31 cellular contexts compared by ENCODE assay signal in the genomic region with DNA sequence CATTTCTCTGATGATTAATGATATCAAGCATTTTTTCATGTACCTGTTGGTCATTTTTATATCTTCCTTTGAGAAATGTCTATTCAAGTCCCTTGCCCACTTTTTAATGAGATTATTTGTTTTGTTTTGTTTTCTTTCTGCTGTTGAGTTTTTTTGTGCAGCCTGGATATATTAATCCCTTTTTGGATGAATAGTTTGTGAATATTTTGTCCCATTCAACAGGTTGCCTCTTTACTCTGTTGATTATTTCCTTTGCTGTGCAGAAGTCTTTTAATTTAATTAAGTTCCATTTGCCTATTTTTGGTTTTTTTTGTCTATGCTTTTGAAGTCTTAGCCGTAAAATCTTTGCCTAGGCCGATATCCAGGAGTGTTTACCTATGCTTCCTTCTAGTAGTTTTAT.
DNase-seq lines count a peak whose midpoint lies in the region; ATAC-seq and TF ChIP-seq lines count a peak whose summit lies in the region.
"Had no signal": no experiment of that assay in that cellular context is flagged by ENCODE, and none has a peak within 500 bp of the region (broad histone marks: within the 10 kb centered on the region; RNA-seq: fewer than 3 reads in every experiment).

No MANE protein-coding gene starts in this region.

- no peaks in the 10 kb centered on the region for H3K9me3 ChIP-seq in HEK293 (ENCODE audit: control insufficient read depth, insufficient read depth, low read depth, low read length)
- H3K9me3 ChIP-seq: A549, BE2C, Caco-2 had no signal

- peaks cover 12% of the 10 kb centered on the region; the same call in 1 of the 3 replicates for H3K9me3 Mint-ChIP-seq in GM23338

- H3K4me3 ChIP-seq in GM23338, result no peak overlapping the region
- H3K4me3 ChIP-seq in HEK293 (ENCODE audit: low read depth, low read length), result no peak overlapping the region
- H3K4me3 ChIP-seq: A549; BLaER1; BLaER1 treated with 17β-estradiol and CSF1 and Interleukin-3, amounts not matched to agents 10 nM and 100 nM had no signal

- H3K27ac ChIP-seq in GM23338 (ENCODE audit: low read depth) (no peak overlapping the region), HEK293 (ENCODE audit: extremely low read depth, low read depth, low read length) (no peak overlapping the region)
- H3K27ac ChIP-seq: 22Rv1; A549; BLaER1; BLaER1 treated with 17β-estradiol and CSF1 and Interleukin-3, amounts not matched to agents 10 nM and 100 nM; C4-2B had no signal

- H3K4me2 ChIP-seq in GM23338, result no peak overlapping the region
- H3K4me2 ChIP-seq: A549; BLaER1; BLaER1 treated with 17β-estradiol and CSF1 and Interleukin-3, amounts not matched to agents 10 nM and 100 nM had no signal

- no peaks in the 10 kb centered on the region for H3K79me2 ChIP-seq in GM23338 (replicated peaks; ENCODE audit: insufficient read depth)

- ATAC-seq in GM23338, result no peak
- ATAC-seq: A549; CD8-positive, alpha-beta T cell had no signal

- H3K27me3 Mint-ChIP-seq in GM23338 (ENCODE audit: insufficient read depth, low read depth, poor library complexity), result no peaks in the 10 kb centered on the region
- H3K27me3 Mint-ChIP-seq: B cell; CD4-positive, alpha-beta memory T cell; CD4-positive, alpha-beta T cell; CD4-positive, CD25-positive, alpha-beta regulatory T cell; CD8-positive, alpha-beta memory T cell had no signal

- POLR2A ChIA-PET in HEK293 (lab: Yijun Ruan, JAX), result no interaction called here

- H3K36me3 Mint-ChIP-seq in GM23338 (ENCODE audit: low read depth), result no peaks in the 10 kb centered on the region
- H3K36me3 Mint-ChIP-seq: CD14-positive monocyte; CD4-positive, alpha-beta memory T cell; CD4-positive, CD25-positive, alpha-beta regulatory T cell; CD8-positive, alpha-beta T cell had no signal

- H3K9me2 ChIP-seq in GM23338 (ENCODE audit: insufficient read depth), result no peaks in the 10 kb centered on the region

- no peak for DNase-seq in GM23338 (ENCODE audit: low spot score)
- DNase-seq in activated CD4-positive, alpha-beta T cell treated with anti-CD3 and anti-CD28 coated beads for 4 hours, result no peak
- DNase-seq in stimulated activated CD4-positive, alpha-beta T cell treated with anti-CD3 and anti-CD28 coated beads, Interleukin-4, amount 100 ng/mL, for 1 hour, result no peak
- DNase-seq: 8988T; ACHN; AML-193; BE2C; C1 segment of cervical spinal cord; Caco-2; Calu3; CD4-positive, alpha-beta memory T cell; CD4-positive, alpha-beta T cell; CD4-positive, CD25-positive, alpha-beta regulatory T cell; CD8-positive, alpha-beta memory T cell; CD8-positive, alpha-beta T cell; COR-L47; DMS 273 treated with DMSO at 0.1 percent for 48 hours; DMS153; DMS53; DMS79; DMS79 treated with DMSO at 0.1 percent for 48 hours; DND-41; EL had no signal

- H3K4me3 Mint-ChIP-seq in GM23338, result no peak overlapping the region
- H3K4me3 Mint-ChIP-seq: B cell; CD14-positive monocyte; CD4-positive, alpha-beta memory T cell; CD4-positive, alpha-beta T cell; CD4-positive, CD25-positive, alpha-beta regulatory T cell; CD8-positive, alpha-beta memory T cell; CD8-positive, alpha-beta T cell had no signal

- CTCF ChIA-PET in HEK293 (lab: Yijun Ruan, JAX), result interaction anchor here (0.6 kb wide), 1 partner anchor 21 kb away, joined by 3 read pairs; no protein-coding TSS in a partner anchor

- no peaks in the 10 kb centered on the region for H3K4me1 Mint-ChIP-seq in GM23338
- H3K4me1 Mint-ChIP-seq: B cell; CD14-positive monocyte; CD4-positive, alpha-beta memory T cell; CD4-positive, CD25-positive, alpha-beta regulatory T cell; CD8-positive, alpha-beta memory T cell had no signal

- H3K36me3 ChIP-seq in GM23338 (ENCODE audit: insufficient read depth) (no peaks in the 10 kb centered on the region), HEK293 (ENCODE audit: control insufficient read depth in 2 of 2, insufficient read depth in 1 of 2, low read length in 2 of 2) (no peaks in the 10 kb centered on the region)
- H3K36me3 ChIP-seq: BE2C; BLaER1; BLaER1 treated with 17β-estradiol and CSF1 and Interleukin-3, amounts not matched to agents 10 nM and 100 nM had no signal

- no peaks in the 10 kb centered on the region for H3K4me1 ChIP-seq in GM23338 (ENCODE audit: insufficient read depth)
- no peaks in the 10 kb centered on the region for H3K4me1 ChIP-seq in HEK293 (ENCODE audit: control insufficient read depth, insufficient read depth, low read length)
- H3K4me1 ChIP-seq: A549, BE2C had no signal

- H4K20me1 ChIP-seq in GM23338 (replicated peaks; ENCODE audit: insufficient read depth), result no peaks in the 10 kb centered on the region
- H4K20me1 ChIP-seq: BLaER1; BLaER1 treated with 17β-estradiol and CSF1 and Interleukin-3, amounts not matched to agents 10 nM and 100 nM had no signal

- H3K27ac Mint-ChIP-seq in GM23338, result peak overlapping the region; percentile 41; the same call in 1 of the 2 replicates
- H3K27ac Mint-ChIP-seq: B cell; CD14-positive monocyte; CD4-positive, alpha-beta memory T cell; CD4-positive, alpha-beta T cell; CD4-positive, CD25-positive, alpha-beta regulatory T cell; CD8-positive, alpha-beta memory T cell; CD8-positive, alpha-beta T cell had no signal

- no peak overlapping the region for H2AFZ ChIP-seq in GM23338

- no peaks in the 10 kb centered on the region for H3K27me3 ChIP-seq in GM23338 (ENCODE audit: insufficient read depth)
- H3K27me3 ChIP-seq: BE2C; BLaER1; BLaER1 treated with 17β-estradiol and CSF1 and Interleukin-3, amounts not matched to agents 10 nM and 100 nM had no signal

- TF ChIP-seq CTCF in GM23338 (conservative IDR thresholded peaks at IDR 0.05; ENCODE audit: low read depth in 2 of 2) (no peak), HEK293 (tag by site-specific recombination; IDR thresholded peaks at IDR 0.05) (no peak)

- no peaks in the 10 kb centered on the region for H3F3A ChIP-seq in GM23338 (replicated peaks; ENCODE audit: low read depth)

TF ChIP-seq in GM23338, 12 proteins besides CTCF, POLR2A, EP300 and RAD21 (continues in another document):
- TF ChIP-seq JUNB (IDR thresholded peaks at IDR 0.05; ENCODE audit: unreplicated experiment) (no peak), NANOG (IDR thresholded peaks at IDR 0.05; ENCODE audit: borderline replicate concordance) (no peak), EZH2phosphoT487 (IDR thresholded peaks at IDR 0.05; ENCODE audit: unreplicated experiment) (no peak), EZH2 (IDR thresholded peaks at IDR 0.05; ENCODE audit: low read depth, unreplicated experiment) (no peak)
- TF ChIP-seq, protein P1, sequence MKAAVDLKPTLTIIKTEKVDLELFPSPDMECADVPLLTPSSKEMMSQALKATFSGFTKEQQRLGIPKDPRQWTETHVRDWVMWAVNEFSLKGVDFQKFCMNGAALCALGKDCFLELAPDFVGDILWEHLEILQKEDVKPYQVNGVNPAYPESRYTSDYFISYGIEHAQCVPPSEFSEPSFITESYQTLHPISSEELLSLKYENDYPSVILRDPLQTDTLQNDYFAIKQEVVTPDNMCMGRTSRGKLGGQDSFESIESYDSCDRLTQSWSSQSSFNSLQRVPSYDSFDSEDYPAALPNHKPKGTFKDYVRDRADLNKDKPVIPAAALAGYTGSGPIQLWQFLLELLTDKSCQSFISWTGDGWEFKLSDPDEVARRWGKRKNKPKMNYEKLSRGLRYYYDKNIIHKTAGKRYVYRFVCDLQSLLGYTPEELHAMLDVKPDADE (IDR thresholded peaks at IDR 0.05), result no peak

TF ChIP-seq in HEK293, 187 proteins besides CTCF, POLR2A, EP300 and RAD21 (continues in another document):
- no peak for TF ChIP-seq ZNF501 (tag by site-specific recombination; IDR thresholded peaks at IDR 0.05)
- no peak for TF ChIP-seq ZBTB21 (tag by site-specific recombination; IDR thresholded peaks at IDR 0.05)
- no peak for TF ChIP-seq GLIS1 (tag by site-specific recombination; IDR thresholded peaks at IDR 0.05)
- TF ChIP-seq, protein P2, sequence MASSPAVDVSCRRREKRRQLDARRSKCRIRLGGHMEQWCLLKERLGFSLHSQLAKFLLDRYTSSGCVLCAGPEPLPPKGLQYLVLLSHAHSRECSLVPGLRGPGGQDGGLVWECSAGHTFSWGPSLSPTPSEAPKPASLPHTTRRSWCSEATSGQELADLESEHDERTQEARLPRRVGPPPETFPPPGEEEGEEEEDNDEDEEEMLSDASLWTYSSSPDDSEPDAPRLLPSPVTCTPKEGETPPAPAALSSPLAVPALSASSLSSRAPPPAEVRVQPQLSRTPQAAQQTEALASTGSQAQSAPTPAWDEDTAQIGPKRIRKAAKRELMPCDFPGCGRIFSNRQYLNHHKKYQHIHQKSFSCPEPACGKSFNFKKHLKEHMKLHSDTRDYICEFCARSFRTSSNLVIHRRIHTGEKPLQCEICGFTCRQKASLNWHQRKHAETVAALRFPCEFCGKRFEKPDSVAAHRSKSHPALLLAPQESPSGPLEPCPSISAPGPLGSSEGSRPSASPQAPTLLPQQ (tag by site-specific recombination; IDR thresholded peaks at IDR 0.05), result no peak
- TF ChIP-seq ZNF654 (tag by site-specific recombination; IDR thresholded peaks at IDR 0.05; ENCODE audit: low read depth), result no peak
- no peak for TF ChIP-seq ZSCAN30 (tag by site-specific recombination; IDR thresholded peaks at IDR 0.05)
- no peak for TF ChIP-seq GLI4 (tag by site-specific recombination; IDR thresholded peaks at IDR 0.05)
- no peak for TF ChIP-seq ZNF221 (tag by site-specific recombination; IDR thresholded peaks at IDR 0.05; ENCODE audit: borderline replicate concordance)
- TF ChIP-seq ZNF792 (tag by site-specific recombination; IDR thresholded peaks at IDR 0.05), result no peak
- TF ChIP-seq ZNF37A (tag by site-specific recombination; IDR thresholded peaks at IDR 0.05), result no peak
- TF ChIP-seq SCRT1 (tag by site-specific recombination; IDR thresholded peaks at IDR 0.05; ENCODE audit: borderline replicate concordance), result peak; percentile 75; the same call in 1 of the 2 replicates
- no peak for TF ChIP-seq KLF7 (tag by site-specific recombination; IDR thresholded peaks at IDR 0.05; ENCODE audit: borderline replicate concordance)
- no peak for TF ChIP-seq ZNF324 (tag by site-specific recombination; IDR thresholded peaks at IDR 0.05)
